Comparison of ENCODE assay signal across 8 cellular contexts in genomic region chr7:100157334-100158228, GRCh38. TPM values are rescaled to one million over a fixed set of nuclear protein-coding genes. Genes with fewer than 3 reads are reported as not detected.
DNase-seq lines count a peak whose midpoint lies in the region; ATAC-seq and TF ChIP-seq lines count a peak whose summit lies in the region.

No MANE protein-coding gene starts in this region.

- H3K4me1 ChIP-seq in RWPE2 (ENCODE audit: insufficient read depth, poor library complexity, severe bottlenecking) (no peaks in the 10 kb centered on the region), mucosa of stomach (ENCODE audit: control insufficient read depth, insufficient read depth, low read length) (peaks cover 50% of the 10 kb centered on the region)

- H3K4me3 ChIP-seq in RWPE2 (ENCODE audit: severe bottlenecking) = peak overlapping the region; percentile 93
- H3K4me3 ChIP-seq in epithelial cell of esophagus (ENCODE audit: low read length) = peak overlapping the region; percentile 59
- H3K4me3 ChIP-seq in mucosa of stomach (ENCODE audit: low read length) = peak overlapping the region; percentile 56

- DNase-seq in A172 (ENCODE audit: low spot score) (peak; percentile 50), GM13977 (ENCODE audit: low spot score) (peak; percentile 52), RWPE2 (ENCODE audit: low spot score) (no peak), epithelial cell of esophagus (ENCODE audit: low read depth) (peak; percentile 71), NCI-H2081 (lab: John Stamatoyannopoulos, UW) (no peak), NCI-H526 treated with DMSO at 0.1 percent for 48 hours (lab: John Stamatoyannopoulos, UW) (no peak)
- no peak for DNase-seq in activated CD4-positive, CD25-positive, alpha-beta regulatory T cell treated with anti-CD3 and anti-CD28 coated beads, Interleukin-2, amount 50 U/mL, for 72 hours

- H3K9me3 ChIP-seq in RWPE2 (ENCODE audit: severe bottlenecking) (no peaks in the 10 kb centered on the region), mucosa of stomach (ENCODE audit: control insufficient read depth, low read length) (no peaks in the 10 kb centered on the region)

- H3K36me3 ChIP-seq in RWPE2 (ENCODE audit: low read depth) (peaks cover 35% of the 10 kb centered on the region), mucosa of stomach (ENCODE audit: control insufficient read depth, insufficient read depth, low read length) (peaks cover 5% of the 10 kb centered on the region)

- peak; percentile 69 for ATAC-seq in RWPE2 (ENCODE audit: low read depth)

- no peak for TF ChIP-seq CTCF in GM13977 (IDR thresholded peaks at IDR 0.05; ENCODE audit: extremely low read depth, insufficient read depth, missing control alignments)
- TF ChIP-seq CTCF in RWPE2 (IDR thresholded peaks at IDR 0.05; ENCODE audit: poor library complexity, severe bottlenecking) = peak; percentile 14
- peak; percentile 10 for TF ChIP-seq CTCF in epithelial cell of esophagus (IDR thresholded peaks at IDR 0.05; ENCODE audit: insufficient read depth, low read depth, low read length, missing control alignments)

- peak overlapping the region; percentile 71 for H3K27ac ChIP-seq in RWPE2 (ENCODE audit: poor library complexity, severe bottlenecking)

- H3K27me3 ChIP-seq in RWPE2 (ENCODE audit: insufficient read depth, poor library complexity, severe bottlenecking) = no peaks in the 10 kb centered on the region
- H3K27me3 ChIP-seq in mucosa of stomach (ENCODE audit: control insufficient read depth, insufficient read depth, low read length) = no peaks in the 10 kb centered on the region

- in situ Hi-C loops in GM13977 (cut with MboI; ENCODE audit: low pct_unique_long_range_greater_than_20kb, low sequenced_read_pairs, unreplicated experiment) = no loop called here

- peak overlapping the region; percentile 86 for H3K9ac ChIP-seq in mucosa of stomach (ENCODE audit: low read length)

RNA-seq across cellular contexts. Expression of gene TRAPPC14, which starts 0.9 kb away (rescaled TPM):
- 9.0 and 11.2 TPM in 2 replicates for total RNA-seq in A172 (2014; rRNA removed; shearing (Covaris generic))

RNA-seq across cellular contexts. Expression of gene LAMTOR4, which starts 8.9 kb away (rescaled TPM):
- 154 and 178 TPM in 2 replicates for total RNA-seq in A172 (2014; rRNA removed; shearing (Covaris generic))

RNA-seq across cellular contexts. Expression of gene GAL3ST4, which starts 10.8 kb away (rescaled TPM):
- total RNA-seq in A172 (2014; rRNA removed; shearing (Covaris generic)) = 0.07 and 0.46 TPM in 2 replicates

RNA-seq across cellular contexts. Expression of gene GPC2, which starts 19.6 kb away (rescaled TPM):
- 4.6 and 7.4 TPM in 2 replicates for total RNA-seq in A172 (2014; rRNA removed; shearing (Covaris generic))

RNA-seq across cellular contexts. Expression of gene STAG3, which starts 20.1 kb away (rescaled TPM):
- total RNA-seq in A172 (2014; rRNA removed; shearing (Covaris generic)) = 2.9 and 9.0 TPM in 2 replicates

Comparison
In these comparisons a context has a peak if more than half of its experiments do, and no peak if none do; other contexts are left out.
1. DNase-seq: peak in A172 (single experiment), GM13977 (single experiment) and epithelial cell of esophagus (single experiment); none in RWPE2 (single experiment), NCI-H2081 (0 of 2), NCI-H526 treated with DMSO at 0.1 percent for 48 hours (single experiment) and activated CD4-positive, CD25-positive, alpha-beta regulatory T cell treated with anti-CD3 and anti-CD28 coated beads, Interleukin-2, amount 50 U/mL, for 72 hours (single experiment).
2. Peak in every context shown above with its lines, with median percentiles within 50 percentile points of each other: H3K4me3 ChIP-seq.